Comparison of ENCODE assay signal across 1 cellular context in genomic region chr17:83051423-83052240, GRCh38.
TF ChIP-seq lines count a peak whose summit lies in the region.

No MANE protein-coding gene starts in this region.

TF ChIP-seq in HepG2, 621 proteins besides CTCF, POLR2A, EP300 and RAD21 (continued from another document and continues in another):
- TF ChIP-seq ATF3 (CRISPR knock-in tag; IDR thresholded peaks at IDR 0.05) (no peak; the same call in 1 of the 2 replicates), ZNF775 (CRISPR knock-in tag; IDR thresholded peaks at IDR 0.05; ENCODE audit: borderline replicate concordance) (no peak), PCBP2 (optimal IDR thresholded peaks at IDR 0.05; ENCODE audit: low read depth, low read length, poor library complexity, severe bottlenecking) (no peak), ZNF678 (CRISPR knock-in tag; IDR thresholded peaks at IDR 0.05) (peak; percentile 71; the same call in 1 of the 2 replicates), AFF4 (CRISPR knock-in tag; IDR thresholded peaks at IDR 0.05) (peak; percentile 75; the same call in 1 of the 2 replicates), SCMH1 (CRISPR knock-in tag; IDR thresholded peaks at IDR 0.05; ENCODE audit: borderline replicate concordance) (no peak), RORA (CRISPR knock-in tag; IDR thresholded peaks at IDR 0.05) (no peak), ZNF235 (CRISPR knock-in tag; IDR thresholded peaks at IDR 0.05; ENCODE audit: borderline replicate concordance) (peak; percentile 83), ZFY (CRISPR knock-in tag; IDR thresholded peaks at IDR 0.05) (peak; percentile 92), TCF7 (IDR thresholded peaks at IDR 0.05; ENCODE audit: low read depth) (no peak), ZNF83 (CRISPR knock-in tag; IDR thresholded peaks at IDR 0.05; ENCODE audit: borderline replicate concordance) (peak; percentile 87; the same call in 1 of the 2 replicates), ZNF12 (CRISPR knock-in tag; IDR thresholded peaks at IDR 0.05) (0 out of 2 replicates have a peak, but pooled peaks have one; percentile 17), HIVEP1 (CRISPR knock-in tag; IDR thresholded peaks at IDR 0.05) (peak; percentile 80), ZNF18 (CRISPR knock-in tag; IDR thresholded peaks at IDR 0.05; ENCODE audit: insufficient replicate concordance) (no peak), EED (CRISPR knock-in tag; IDR thresholded peaks at IDR 0.05) (peak; percentile 74), ZBTB43 (CRISPR knock-in tag; conservative IDR thresholded peaks at IDR 0.05) (peak; percentile 93), THAP8 (CRISPR knock-in tag; IDR thresholded peaks at IDR 0.05; ENCODE audit: borderline replicate concordance) (peak; percentile 79; the same call in 1 of the 2 replicates), FOSL2 (CRISPR knock-in tag; IDR thresholded peaks at IDR 0.05) (peak; percentile 3; the same call in 1 of the 2 replicates), ZNF574 (CRISPR knock-in tag; IDR thresholded peaks at IDR 0.05) (peak; percentile 84), ZFP62 (CRISPR knock-in tag; IDR thresholded peaks at IDR 0.05) (no peak), ZBTB1 (CRISPR knock-in tag; IDR thresholded peaks at IDR 0.05; ENCODE audit: borderline replicate concordance) (no peak), ZBTB8A (CRISPR knock-in tag; IDR thresholded peaks at IDR 0.05; ENCODE audit: borderline replicate concordance, low read depth) (peak; percentile 23; the same call in 1 of the 2 replicates), KAT7 (CRISPR knock-in tag; IDR thresholded peaks at IDR 0.05; ENCODE audit: borderline replicate concordance) (peak; percentile 80; the same call in 1 of the 2 replicates), WIZ (CRISPR knock-in tag; IDR thresholded peaks at IDR 0.05) (0 out of 2 replicates have a peak, but pooled peaks have one; percentile 84), NCOR1 (IDR thresholded peaks at IDR 0.05; ENCODE audit: borderline replicate concordance, low read length) (peak; percentile 11; the same call in 1 of the 2 replicates), KDM3A (CRISPR knock-in tag; IDR thresholded peaks at IDR 0.05; ENCODE audit: low read depth) (no peak), ZNF674 (CRISPR knock-in tag; IDR thresholded peaks at IDR 0.05; ENCODE audit: low read depth) (0 out of 2 replicates have a peak, but pooled peaks have one; percentile 59), TEAD2 (CRISPR knock-in tag; IDR thresholded peaks at IDR 0.05) (0 out of 2 replicates have a peak, but pooled peaks have one; percentile 76), NR1H2 (CRISPR knock-in tag; IDR thresholded peaks at IDR 0.05; ENCODE audit: borderline replicate concordance, low read depth) (0 out of 2 replicates have a peak, but pooled peaks have one; percentile 84), ZNF362 (CRISPR knock-in tag; IDR thresholded peaks at IDR 0.05; ENCODE audit: borderline replicate concordance) (peak; percentile 77; the same call in 1 of the 2 replicates), ZFP36L1 (CRISPR knock-in tag; IDR thresholded peaks at IDR 0.05) (no peak), ZBTB38 (CRISPR knock-in tag; IDR thresholded peaks at IDR 0.05) (peak; percentile 45; the same call in 1 of the 2 replicates), BCL3 (CRISPR knock-in tag; IDR thresholded peaks at IDR 0.05) (peak; percentile 69; the same call in 1 of the 2 replicates), ZNF142 (CRISPR knock-in tag; IDR thresholded peaks at IDR 0.05) (peak; percentile 76), HNF4G (IDR thresholded peaks at IDR 0.05; ENCODE audit: borderline replicate concordance, low read depth, low read length) (no peak; the same call in 1 of the 2 replicates), HNF4G (CRISPR knock-in tag; IDR thresholded peaks at IDR 0.05; ENCODE audit: borderline replicate concordance, low read depth) (peak; percentile 55), ZSCAN31 (CRISPR knock-in tag; IDR thresholded peaks at IDR 0.05; ENCODE audit: low read depth) (peak; percentile 79; the same call in 1 of the 2 replicates), BCL6 (CRISPR knock-in tag; IDR thresholded peaks at IDR 0.05) (peak; percentile 57; the same call in 1 of the 2 replicates), NFKB2 (CRISPR knock-in tag; IDR thresholded peaks at IDR 0.05; ENCODE audit: borderline replicate concordance) (peak; percentile 93; the same call in 1 of the 2 replicates), SP4 (CRISPR knock-in tag; IDR thresholded peaks at IDR 0.05) (peak; percentile 99), ZSCAN21 (CRISPR knock-in tag; IDR thresholded peaks at IDR 0.05; ENCODE audit: borderline replicate concordance) (peak; percentile 85; the same call in 1 of the 2 replicates), ZC3H4 (CRISPR knock-in tag; IDR thresholded peaks at IDR 0.05; ENCODE audit: borderline replicate concordance) (no peak), ZNF766 (CRISPR knock-in tag; IDR thresholded peaks at IDR 0.05; ENCODE audit: borderline replicate concordance) (no peak)
